In the genomic region with DNA sequence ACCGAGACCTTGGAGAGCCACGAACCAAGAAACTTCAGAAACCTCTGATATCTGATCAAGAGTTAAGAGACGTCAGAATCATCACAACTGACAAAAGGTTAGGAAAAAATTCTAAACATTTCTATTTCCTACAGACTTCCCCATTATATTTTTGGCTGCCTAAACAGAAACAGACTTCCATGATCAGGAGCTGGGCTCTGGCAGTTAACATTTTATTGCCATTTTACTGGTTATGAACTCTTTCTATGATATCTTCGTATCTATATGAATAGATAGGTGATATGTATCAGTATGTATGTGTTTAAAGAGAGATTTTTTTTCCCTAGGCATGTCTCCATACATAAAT, we compare ENCODE assay signal across 1 cellular context.
TF ChIP-seq lines count a peak whose summit lies in the region.

No MANE protein-coding gene starts in this region.

TF ChIP-seq in HCT116, 20 proteins besides CTCF, POLR2A, EP300 and RAD21:
- TF ChIP-seq SP1 (IDR thresholded peaks at IDR 0.05; ENCODE audit: low read depth) (no peak), ZNF274 (IDR thresholded peaks at IDR 0.05; ENCODE audit: low read depth, low read length) (no peak), SRF (IDR thresholded peaks at IDR 0.05; ENCODE audit: low read depth) (no peak), MAX (IDR thresholded peaks at IDR 0.05) (no peak), EGR1 (IDR thresholded peaks at IDR 0.05; ENCODE audit: low read depth) (no peak; the same call in 1 of the 2 replicates)
TF ChIP-seq in HCT116: peak in this region for 0.
